22 cellular contexts compared by ENCODE assay signal in genomic region chr2:181141676-181142075, GRCh38.
DNase-seq lines count a peak whose midpoint lies in the region; ATAC-seq, FAIRE-seq and TF ChIP-seq lines count a peak whose summit lies in the region.
"Had no signal": no experiment of that assay in that cellular context is flagged by ENCODE, and none has a peak within 500 bp of the region (broad histone marks: within the 10 kb centered on the region; RNA-seq: fewer than 3 reads in every experiment).

No MANE protein-coding gene starts in this region.

- no peaks in the 10 kb centered on the region for H3K79me2 ChIP-seq in K562 (ENCODE audit: control insufficient read depth, insufficient read depth, low read length)
- H3K79me2 ChIP-seq in smooth muscle cell (ENCODE audit: low read depth): no peaks in the 10 kb centered on the region

- intact Hi-C loops in activated CD4-positive, alpha-beta memory T cell treated with anti-CD3 and anti-CD28 coated beads for 36 hours (cut with micrococcal nuclease): loop anchor here (1.0 to 5.0 kb wide), 7 partner anchors 13 to 650 kb away; no protein-coding TSS in a partner anchor
- intact Hi-C loops in K562 (cut with micrococcal nuclease): no loop called here

- H3F3A ChIP-seq in smooth muscle cell (ENCODE audit: low read depth): no peaks in the 10 kb centered on the region

- peaks cover 5% of the 10 kb centered on the region for H3K9me3 Mint-ChIP-seq in stimulated activated naive CD8-positive, alpha-beta T cell treated with anti-CD3 and anti-CD28 coated beads, Interleukin-15, Interleukin-2, amounts not matched to agents 100 ng/mL and 50 ng/mL, for 24 hours
- H3K9me3 Mint-ChIP-seq in activated CD4-positive, alpha-beta memory T cell treated with anti-CD3 and anti-CD28 coated beads for 36 hours: peaks cover 10% of the 10 kb centered on the region

- H3K36me3 Mint-ChIP-seq in stimulated activated naive CD8-positive, alpha-beta T cell treated with anti-CD3 and anti-CD28 coated beads, Interleukin-15, Interleukin-2, amounts not matched to agents 100 ng/mL and 50 ng/mL, for 24 hours (ENCODE audit: low read depth): peaks cover 11% of the 10 kb centered on the region
- peaks cover 9% of the 10 kb centered on the region for H3K36me3 Mint-ChIP-seq in activated CD4-positive, alpha-beta memory T cell treated with anti-CD3 and anti-CD28 coated beads for 36 hours

- FAIRE-seq in K562 (lab: Jason Lieb, UNC): no peak

- peak overlapping the region; percentile 79 for H3K4me3 Mint-ChIP-seq in stimulated activated naive CD8-positive, alpha-beta T cell treated with anti-CD3 and anti-CD28 coated beads, Interleukin-15, Interleukin-2, amounts not matched to agents 100 ng/mL and 50 ng/mL, for 24 hours
- peak overlapping the region; percentile 66 for H3K4me3 Mint-ChIP-seq in activated CD4-positive, alpha-beta memory T cell treated with anti-CD3 and anti-CD28 coated beads for 36 hours
- H3K4me3 Mint-ChIP-seq: GM23338 had no signal

- no peak overlapping the region for H2AFZ ChIP-seq in K562 (ENCODE audit: low read depth, low read length)
- no peak overlapping the region for H2AFZ ChIP-seq in smooth muscle cell (ENCODE audit: low read depth)
- H2AFZ ChIP-seq: GM23338 had no signal

- CTCF ChIA-PET in activated CD4-positive, alpha-beta memory T cell treated with anti-CD3 and anti-CD28 coated beads for 36 hours (lab: Charles Lee): interaction anchor here (0.6 to 4.3 kb wide), 6 partner anchors 10 to 315 kb away, joined by 3 to 11 read pairs (median 4); no protein-coding TSS in a partner anchor
- CTCF ChIA-PET in K562 (lab: Yijun Ruan, JAX; ENCODE audit: low intra/inter-chr PET ratio): no interaction called here

- H3K36me3 ChIP-seq in K562 (ENCODE audit: control insufficient read depth, insufficient read depth, low read length) (no peaks in the 10 kb centered on the region), smooth muscle cell (ENCODE audit: low read depth) (no peaks in the 10 kb centered on the region)
- H3K36me3 ChIP-seq: heart right ventricle, SJCRH30, stomach, transverse colon, WERI-Rb-1 had no signal

- no peak for ATAC-seq in stimulated activated naive CD8-positive, alpha-beta T cell treated with anti-CD3 and anti-CD28 coated beads, Interleukin-15, Interleukin-2, amounts not matched to agents 100 U/mL and 50 U/mL, for 24 hours
- no peak for ATAC-seq in K562
- ATAC-seq: GM23338, heart right ventricle, Panc1 had no signal

- no peak for TF ChIP-seq CTCF in K562 (IDR thresholded peaks at IDR 0.05 in 2 of 3, conservative IDR thresholded peaks at IDR 0.05 in 1 of 3; ENCODE audit: insufficient read depth in 2 of 3, low read depth in 1 of 3, low read length in 3 of 3)
- TF ChIP-seq CTCF in smooth muscle cell (IDR thresholded peaks at IDR 0.05; ENCODE audit: borderline replicate concordance, insufficient read depth, poor library complexity, severe bottlenecking): no peak

- H3K9me3 ChIP-seq in K562 (replicated peaks; ENCODE audit: control insufficient read depth, insufficient read depth, low read depth, low read length) (no peaks in the 10 kb centered on the region), smooth muscle cell (replicated peaks; ENCODE audit: low read depth) (no peaks in the 10 kb centered on the region)
- H3K9me3 ChIP-seq: SJCRH30, transverse colon had no signal

- BruUV-seq in K562 (replicated peaks; lab: Mats Ljungman, UMichigan): no TSS peak

- H3K27me3 ChIP-seq in K562 (ENCODE audit: control insufficient read depth in 2 of 2, insufficient read depth in 2 of 2, low read length in 2 of 2) (no peaks in the 10 kb centered on the region), smooth muscle cell (ENCODE audit: low read depth) (no peaks in the 10 kb centered on the region)
- H3K27me3 ChIP-seq: SJCRH30, stomach, transverse colon had no signal

- in situ Hi-C loops in K562 (cut with MboI): no loop called here

- H3K4me1 ChIP-seq in K562 (replicated peaks in 1 of 2; ENCODE audit: control insufficient read depth in 2 of 2, insufficient read depth in 2 of 2, low read length in 2 of 2): no peaks in the 10 kb centered on the region
- no peaks in the 10 kb centered on the region for H3K4me1 ChIP-seq in smooth muscle cell (ENCODE audit: low read depth)
- H3K4me1 ChIP-seq: SJCRH30, stomach, transverse colon had no signal

- peaks cover 73% of the 10 kb centered on the region for H3K4me1 Mint-ChIP-seq in stimulated activated naive CD8-positive, alpha-beta T cell treated with anti-CD3 and anti-CD28 coated beads, Interleukin-15, Interleukin-2, amounts not matched to agents 100 ng/mL and 50 ng/mL, for 24 hours (ENCODE audit: low read depth)
- H3K4me1 Mint-ChIP-seq in activated CD4-positive, alpha-beta memory T cell treated with anti-CD3 and anti-CD28 coated beads for 36 hours (ENCODE audit: low read depth): peaks cover 67% of the 10 kb centered on the region
- H3K4me1 Mint-ChIP-seq: GM23338 had no signal

- no peak overlapping the region for H3K4me2 ChIP-seq in K562 (ENCODE audit: insufficient read depth, low read length)
- H3K4me2 ChIP-seq in smooth muscle cell: no peak overlapping the region
- H3K4me2 ChIP-seq: GM23338 had no signal

- POLR2A ChIA-PET in activated CD4-positive, alpha-beta memory T cell treated with anti-CD3 and anti-CD28 coated beads for 36 hours (lab: Charles Lee): interaction anchor here (0.9 to 1.4 kb wide), 6 partner anchors 10 to 316 kb away, joined by 3 to 8 read pairs (median 3); partner anchors contain the start of gene ITGA4
- POLR2A ChIA-PET in K562 (lab: Yijun Ruan, JAX): no interaction called here

- H4K20me1 ChIP-seq in K562 (replicated peaks; ENCODE audit: control insufficient read depth, insufficient read depth, low read length) (no peaks in the 10 kb centered on the region), smooth muscle cell (ENCODE audit: low read depth) (no peaks in the 10 kb centered on the region)

- H3K9me1 ChIP-seq in K562 (ENCODE audit: control insufficient read depth, insufficient read depth, low read length): no peaks in the 10 kb centered on the region

- no peak for TF ChIP-seq EP300 in K562 (IDR thresholded peaks at IDR 0.05; ENCODE audit: low read length)

- H3K27ac ChIP-seq in K562 (ENCODE audit: extremely low read depth, low read depth, low read length) (no peak overlapping the region), smooth muscle cell (ENCODE audit: low read depth) (no peak overlapping the region)
- H3K27ac ChIP-seq: SJCRH30, WERI-Rb-1 had no signal

- TF ChIP-seq RAD21 in K562 (CRISPR knock-in tag; conservative IDR thresholded peaks at IDR 0.05 in 1 of 2, IDR thresholded peaks at IDR 0.05 in 1 of 2): no peak

- no peak overlapping the region for H3K9ac ChIP-seq in K562 (ENCODE audit: insufficient read depth in 1 of 2, low read depth in 2 of 2, low read length in 2 of 2)
- no peak overlapping the region for H3K9ac ChIP-seq in smooth muscle cell (ENCODE audit: low read depth)

- DNase-seq in stimulated activated naive CD8-positive, alpha-beta T cell treated with anti-CD3 and anti-CD28 coated beads, Interleukin-15, Interleukin-2, amounts not matched to agents 100 U/mL and 50 U/mL, for 24 hours: no peak
- DNase-seq in activated CD4-positive, alpha-beta memory T cell treated with anti-CD3 and anti-CD28 coated beads for 36 hours: no peak
- DNase-seq in K562 (ENCODE audit: extremely low read depth in 1 of 4, low spot score in 3 of 4) (no peak), smooth muscle cell (lab: John Stamatoyannopoulos, UW; ENCODE audit: unreplicated experiment) (no peak), NCI-H1417 treated with DMSO at 0.1 percent for 48 hours (lab: John Stamatoyannopoulos, UW) (no peak), AG20443 (ENCODE audit: low spot score) (no peak)
- DNase-seq: activated gamma-delta T cell treated with Interleukin-2 at 50 U/mL for 16 hours; AML-193; cerebellar nuclear complex; heart right ventricle; mesenchymal stem cell; NCI-H1105; NCI-H510A; NK-92 treated with Interleukin-12 subunit alpha and Interleukin-12 subunit beta, amount 100 ng/mL, for 24 hours; SJCRH30; stimulated activated CD4-positive, alpha-beta T cell treated with anti-CD3 and anti-CD28 coated beads, Interleukin-4, amount 100 ng/mL, for 24 hours; stomach; transverse colon; WERI-Rb-1 had no signal

- H3K27me3 Mint-ChIP-seq in stimulated activated naive CD8-positive, alpha-beta T cell treated with anti-CD3 and anti-CD28 coated beads, Interleukin-15, Interleukin-2, amounts not matched to agents 100 ng/mL and 50 ng/mL, for 24 hours: no peaks in the 10 kb centered on the region
- H3K27me3 Mint-ChIP-seq in activated CD4-positive, alpha-beta memory T cell treated with anti-CD3 and anti-CD28 coated beads for 36 hours: no peaks in the 10 kb centered on the region

- H3K4me3 ChIP-seq in K562: no peak overlapping the region
- no peak overlapping the region for H3K4me3 ChIP-seq in smooth muscle cell
- H3K4me3 ChIP-seq: GM23338, heart right ventricle, SJCRH30, stomach, transverse colon had no signal

- no peak for TF ChIP-seq POLR2A in K562 (conservative IDR thresholded peaks at IDR 0.05)

- 0% methylated on average over 2 of the region's 2 CpGs for WGBS in K562 (ENCODE audit: insufficient coverage, low coverage, missing lambda C conversion rate)
- 84% methylated on average over 2 of the region's 2 CpGs for WGBS in smooth muscle cell (ENCODE audit: low lambda C conversion rate)

- H3K27ac Mint-ChIP-seq in stimulated activated naive CD8-positive, alpha-beta T cell treated with anti-CD3 and anti-CD28 coated beads, Interleukin-15, Interleukin-2, amounts not matched to agents 100 ng/mL and 50 ng/mL, for 24 hours: peak overlapping the region; percentile 95
- peak overlapping the region; percentile 74 for H3K27ac Mint-ChIP-seq in activated CD4-positive, alpha-beta memory T cell treated with anti-CD3 and anti-CD28 coated beads for 36 hours
- H3K27ac Mint-ChIP-seq: GM23338 had no signal

TF ChIP-seq in K562, 482 proteins besides CTCF, POLR2A, EP300 and RAD21:
- TF ChIP-seq PHTF2 (CRISPR knock-in tag; IDR thresholded peaks at IDR 0.05) (no peak), ZNF695 (CRISPR knock-in tag; IDR thresholded peaks at IDR 0.05) (0 out of 2 replicates have a peak, but pooled peaks have one; percentile 30), TFAP4 (CRISPR knock-in tag; IDR thresholded peaks at IDR 0.05; ENCODE audit: borderline replicate concordance) (no peak)
TF ChIP-seq in K562: peak in this region for 1.
